ENCODE assay signal across 3 cellular contexts in the genomic region with DNA sequence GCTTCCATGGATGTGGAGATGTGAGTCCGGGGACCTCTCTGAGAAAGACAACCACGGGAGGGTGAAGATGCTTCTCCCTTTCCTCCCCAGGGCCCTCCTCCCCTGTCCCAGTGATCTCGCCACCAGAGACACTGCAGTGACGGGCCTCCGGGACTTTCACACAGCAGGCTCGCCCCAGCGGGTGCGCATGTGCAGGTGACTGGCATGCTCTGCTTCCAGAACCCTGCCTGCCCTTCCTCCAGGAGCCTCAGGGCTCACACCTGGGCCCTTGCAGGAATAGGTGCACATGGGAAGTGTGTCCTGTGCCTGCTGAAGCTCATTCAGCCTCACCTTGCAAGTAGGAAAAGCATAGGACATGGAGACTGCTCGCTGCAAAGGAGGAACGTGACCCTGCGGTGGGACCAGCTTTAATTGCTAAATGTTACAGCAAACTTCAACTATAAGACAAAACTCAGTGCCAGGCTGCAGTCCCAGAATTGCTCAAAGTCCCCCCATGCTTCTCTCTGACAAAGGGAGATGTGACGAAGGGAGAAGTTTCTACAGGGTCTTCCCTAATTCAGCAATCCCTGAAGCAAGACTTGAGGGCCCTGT.
A peak's percentile ranks its signal among the peaks of the same experiment; 100 is the strongest.
TF ChIP-seq lines count a peak whose summit lies in the region.

No MANE protein-coding gene starts in this region.

TF ChIP-seq in K562, 482 proteins besides CTCF, POLR2A, EP300 and RAD21:
- no peak for TF ChIP-seq BHLHE40 (IDR thresholded peaks at IDR 0.05; ENCODE audit: low read length)
- TF ChIP-seq NRF1 (conservative IDR thresholded peaks at IDR 0.05 in 1 of 2, IDR thresholded peaks at IDR 0.05 in 1 of 2): peak; percentile 35 to 60; a peak in 2 of 4 replicates

TF ChIP-seq in HepG2, 621 proteins besides CTCF, POLR2A, EP300 and RAD21:
- TF ChIP-seq ZNF225 (CRISPR knock-in tag; IDR thresholded peaks at IDR 0.05): 0 out of 2 replicates have a peak, but pooled peaks have one; percentile 29
- no peak for TF ChIP-seq HDAC1 (CRISPR knock-in tag; IDR thresholded peaks at IDR 0.05)
- peak; percentile 66; the same call in 1 of the 2 replicates for TF ChIP-seq ZNF768 (CRISPR knock-in tag; IDR thresholded peaks at IDR 0.05)

TF ChIP-seq in SK-N-SH treated with all-trans-retinoic acid at 6 μM for 48 hours, 23 proteins besides CTCF, POLR2A, EP300 and RAD21:
- TF ChIP-seq PPARA (CRISPR knock-in tag; IDR thresholded peaks at IDR 0.05; ENCODE audit: borderline replicate concordance): no peak
- TF ChIP-seq, protein P1, sequence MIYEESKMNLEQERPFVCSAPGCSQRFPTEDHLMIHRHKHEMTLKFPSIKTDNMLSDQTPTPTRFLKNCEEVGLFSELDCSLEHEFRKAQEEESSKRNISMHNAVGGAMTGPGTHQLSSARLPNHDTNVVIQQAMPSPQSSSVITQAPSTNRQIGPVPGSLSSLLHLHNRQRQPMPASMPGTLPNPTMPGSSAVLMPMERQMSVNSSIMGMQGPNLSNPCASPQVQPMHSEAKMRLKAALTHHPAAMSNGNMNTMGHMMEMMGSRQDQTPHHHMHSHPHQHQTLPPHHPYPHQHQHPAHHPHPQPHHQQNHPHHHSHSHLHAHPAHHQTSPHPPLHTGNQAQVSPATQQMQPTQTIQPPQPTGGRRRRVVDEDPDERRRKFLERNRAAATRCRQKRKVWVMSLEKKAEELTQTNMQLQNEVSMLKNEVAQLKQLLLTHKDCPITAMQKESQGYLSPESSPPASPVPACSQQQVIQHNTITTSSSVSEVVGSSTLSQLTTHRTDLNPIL (CRISPR knock-in tag; IDR thresholded peaks at IDR 0.05; ENCODE audit: low read depth): no peak
- no peak for TF ChIP-seq ESRRG (CRISPR knock-in tag; IDR thresholded peaks at IDR 0.05)
- no peak for TF ChIP-seq ZNF70 (CRISPR knock-in tag; IDR thresholded peaks at IDR 0.05)
- no peak for TF ChIP-seq SNAI2 (CRISPR knock-in tag; IDR thresholded peaks at IDR 0.05)
- TF ChIP-seq BACH2 (CRISPR knock-in tag; IDR thresholded peaks at IDR 0.05; ENCODE audit: borderline replicate concordance): no peak
- no peak for TF ChIP-seq GLIS3 (CRISPR knock-in tag; IDR thresholded peaks at IDR 0.05)
- TF ChIP-seq CSDC2 (CRISPR knock-in tag; IDR thresholded peaks at IDR 0.05): no peak
- TF ChIP-seq, protein P2, sequence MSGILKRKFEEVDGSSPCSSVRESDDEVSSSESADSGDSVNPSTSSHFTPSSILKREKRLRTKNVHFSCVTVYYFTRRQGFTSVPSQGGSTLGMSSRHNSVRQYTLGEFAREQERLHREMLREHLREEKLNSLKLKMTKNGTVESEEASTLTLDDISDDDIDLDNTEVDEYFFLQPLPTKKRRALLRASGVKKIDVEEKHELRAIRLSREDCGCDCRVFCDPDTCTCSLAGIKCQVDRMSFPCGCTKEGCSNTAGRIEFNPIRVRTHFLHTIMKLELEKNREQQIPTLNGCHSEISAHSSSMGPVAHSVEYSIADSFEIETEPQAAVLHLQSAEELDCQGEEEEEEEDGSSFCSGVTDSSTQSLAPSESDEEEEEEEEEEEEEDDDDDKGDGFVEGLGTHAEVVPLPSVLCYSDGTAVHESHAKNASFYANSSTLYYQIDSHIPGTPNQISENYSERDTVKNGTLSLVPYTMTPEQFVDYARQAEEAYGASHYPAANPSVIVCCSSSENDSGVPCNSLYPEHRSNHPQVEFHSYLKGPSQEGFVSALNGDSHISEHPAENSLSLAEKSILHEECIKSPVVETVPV (CRISPR knock-in tag; IDR thresholded peaks at IDR 0.05): no peak
- TF ChIP-seq, protein P3, sequence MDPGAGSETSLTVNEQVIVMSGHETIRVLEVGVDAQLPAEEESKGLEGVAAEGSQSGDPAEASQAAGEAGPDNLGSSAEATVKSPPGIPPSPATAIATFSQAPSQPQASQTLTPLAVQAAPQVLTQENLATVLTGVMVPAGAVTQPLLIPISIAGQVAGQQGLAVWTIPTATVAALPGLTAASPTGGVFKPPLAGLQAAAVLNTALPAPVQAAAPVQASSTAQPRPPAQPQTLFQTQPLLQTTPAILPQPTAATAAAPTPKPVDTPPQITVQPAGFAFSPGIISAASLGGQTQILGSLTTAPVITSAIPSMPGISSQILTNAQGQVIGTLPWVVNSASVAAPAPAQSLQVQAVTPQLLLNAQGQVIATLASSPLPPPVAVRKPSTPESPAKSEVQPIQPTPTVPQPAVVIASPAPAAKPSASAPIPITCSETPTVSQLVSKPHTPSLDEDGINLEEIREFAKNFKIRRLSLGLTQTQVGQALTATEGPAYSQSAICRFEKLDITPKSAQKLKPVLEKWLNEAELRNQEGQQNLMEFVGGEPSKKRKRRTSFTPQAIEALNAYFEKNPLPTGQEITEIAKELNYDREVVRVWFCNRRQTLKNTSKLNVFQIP (CRISPR knock-in tag; IDR thresholded peaks at IDR 0.05; ENCODE audit: borderline replicate concordance, low read depth): no peak
- no peak for TF ChIP-seq TCF4 (CRISPR knock-in tag; IDR thresholded peaks at IDR 0.05; ENCODE audit: borderline replicate concordance)
- no peak for TF ChIP-seq ZNF565 (CRISPR knock-in tag; conservative IDR thresholded peaks at IDR 0.05; ENCODE audit: low read depth)
- no peak for TF ChIP-seq TOX (CRISPR knock-in tag; IDR thresholded peaks at IDR 0.05; ENCODE audit: borderline replicate concordance)
- TF ChIP-seq ZC3H10 (CRISPR knock-in tag; IDR thresholded peaks at IDR 0.05): no peak
